Comparison of ENCODE assay signal across 20 cellular contexts in genomic region chr19:41000310-41000737, GRCh38. TPM values are rescaled to one million over a fixed set of nuclear protein-coding genes. Genes with fewer than 3 reads are reported as not detected.
DNase-seq lines count a peak whose midpoint lies in the region; ATAC-seq, FAIRE-seq and TF ChIP-seq lines count a peak whose summit lies in the region.
"Had no signal": no experiment of that assay in that cellular context is flagged by ENCODE, and none has a peak within 500 bp of the region (broad histone marks: within the 10 kb centered on the region; RNA-seq: fewer than 3 reads in every experiment).

No MANE protein-coding gene starts in this region.

- no peak for FAIRE-seq in HepG2 (lab: Jason Lieb, UNC)

- DNase-seq in A172 (ENCODE audit: low spot score): peak; percentile 23
- no peak for DNase-seq in WTC11 (ENCODE audit: low spot score)
- peak; percentile 55 for DNase-seq in HepG2 (ENCODE audit: low spot score)
- DNase-seq in NCI-H526 treated with DMSO at 0.1 percent for 48 hours (lab: John Stamatoyannopoulos, UW): no peak
- no peak for DNase-seq in NCI-H524 (lab: John Stamatoyannopoulos, UW)
- no peak for DNase-seq in stimulated activated CD8-positive, alpha-beta memory T cell treated with anti-CD3 and anti-CD28 coated beads, Interleukin-4, amount 100 ng/mL, for 48 hours
- DNase-seq: activated B cell treated with CpG ODN at 0.5 μM for 24 hours; activated naive CD4-positive, alpha-beta T cell treated with anti-CD3 and anti-CD28 coated beads for 36 hours; esophagus squamous epithelium; hippocampal formation; Karpas-422; NCI-H1436; NCI-H510A treated with DMSO at 0.1 percent for 48 hours; OCI-M1; stimulated activated CD4-positive, alpha-beta T cell treated with anti-CD3 and anti-CD28 coated beads, Interleukin-12 subunit alpha, Interleukin-12 subunit beta, amount 100 ng/mL, for 4 hours; stimulated activated naive CD4-positive, alpha-beta T cell treated with Interleukin-2 at 50 U/mL for 16 hours had no signal

- peaks cover 23% of the 10 kb centered on the region for H3K36me3 Mint-ChIP-seq in WTC11

- H2AFZ ChIP-seq in HepG2 (ENCODE audit: low read length): no peak overlapping the region

- no peak overlapping the region for H3K27ac Mint-ChIP-seq in WTC11
- H3K27ac Mint-ChIP-seq: activated B cell treated with CpG ODN at 0.5 μM for 24 hours; activated naive CD4-positive, alpha-beta T cell treated with anti-CD3 and anti-CD28 coated beads for 36 hours had no signal

- POLR2A ChIA-PET in HEK293 (lab: Yijun Ruan, JAX): interaction anchor here (0.6 kb wide), 1 partner anchor 714 kb away, joined by 5 read pairs; no protein-coding TSS in a partner anchor
- POLR2A ChIA-PET in WTC11 (lab: Charles Lee): no interaction called here
- POLR2A ChIA-PET in HepG2 (lab: Yijun Ruan, JAX): no interaction called here

- intact Hi-C loops in HepG2 (cut with micrococcal nuclease; ENCODE audit: unreplicated experiment): no loop called here

- H3K4me1 Mint-ChIP-seq in WTC11: peaks cover 36% of the 10 kb centered on the region
- H3K4me1 Mint-ChIP-seq: activated B cell treated with CpG ODN at 0.5 μM for 24 hours had no signal

- peaks cover 0 to under 1% of the 10 kb centered on the region in 2 experiments; a peak in 3 of 5 replicates for H3K27me3 ChIP-seq in HepG2 (ENCODE audit: control insufficient read depth in 1 of 2, insufficient read depth in 2 of 2, low read length in 2 of 2)

- BruUV-seq in HepG2 (replicated peaks; lab: Mats Ljungman, UMichigan): no TSS peak

- no peak for TF ChIP-seq RAD21 in HepG2 (CRISPR knock-in tag; IDR thresholded peaks at IDR 0.05)

- ATAC-seq in WTC11: no peak
- no peak for ATAC-seq in HepG2
- ATAC-seq in HG03469 (IDR thresholded peaks at IDR 0.05; ENCODE audit: unreplicated experiment): no peak

- no peak for TF ChIP-seq POLR2A in HepG2 (IDR thresholded peaks at IDR 0.05; ENCODE audit: insufficient read depth in 1 of 2, low read depth in 2 of 2, low read length in 2 of 2)

- in situ Hi-C loops in HepG2 (cut with HindIII; ENCODE audit: extremely low pct_ligation_motif_present, low pct_unique_long_range_greater_than_20kb): no loop called here

- H4K20me1 ChIP-seq in HepG2 (ENCODE audit: insufficient read depth, low read length): no peaks in the 10 kb centered on the region

- no peak overlapping the region for H3K27ac ChIP-seq in HEK293 (ENCODE audit: extremely low read depth, low read depth, low read length)
- no peak overlapping the region for H3K27ac ChIP-seq in HepG2 (ENCODE audit: extremely low read length, insufficient read depth, low read length)
- H3K27ac ChIP-seq: esophagus squamous epithelium had no signal

- WGBS in HepG2 (ENCODE audit: low lambda C conversion rate): 14% methylated on average over 3 of the region's 3 CpGs

- H3K27me3 Mint-ChIP-seq in WTC11 (ENCODE audit: low read depth): peaks cover 4% of the 10 kb centered on the region; the same call in 1 of the 2 replicates

- TF ChIP-seq CTCF in HEK293 (tag by site-specific recombination; IDR thresholded peaks at IDR 0.05) (no peak), WTC11 (IDR thresholded peaks at IDR 0.05) (no peak), HepG2 (CRISPR knock-in tag; IDR thresholded peaks at IDR 0.05) (no peak)

- no peak overlapping the region for H3K4me3 Mint-ChIP-seq in WTC11
- H3K4me3 Mint-ChIP-seq: activated B cell treated with CpG ODN at 0.5 μM for 24 hours; activated naive CD4-positive, alpha-beta T cell treated with anti-CD3 and anti-CD28 coated beads for 36 hours had no signal

- H3K36me3 ChIP-seq in HEK293 (ENCODE audit: control insufficient read depth in 2 of 2, insufficient read depth in 1 of 2, low read length in 2 of 2): no peaks in the 10 kb centered on the region
- no peaks in the 10 kb centered on the region for H3K36me3 ChIP-seq in HepG2 (replicated peaks in 1 of 2; ENCODE audit: control insufficient read depth in 1 of 2, insufficient read depth in 2 of 2, low read length in 2 of 2)
- H3K36me3 ChIP-seq: esophagus squamous epithelium had no signal

- TF ChIP-seq EP300 in HepG2 (IDR thresholded peaks at IDR 0.05; ENCODE audit: low read depth in 2 of 2, low read length in 2 of 2): no peak
- no peak for TF ChIP-seq EP300 in HepG2 (CRISPR knock-in tag; IDR thresholded peaks at IDR 0.05; ENCODE audit: borderline replicate concordance)

- H3K9me3 Mint-ChIP-seq in WTC11: peaks cover 22% of the 10 kb centered on the region
- H3K9me3 Mint-ChIP-seq: activated B cell treated with CpG ODN at 0.5 μM for 24 hours; activated naive CD4-positive, alpha-beta T cell treated with anti-CD3 and anti-CD28 coated beads for 36 hours had no signal

- no peak overlapping the region for H3K4me3 ChIP-seq in HEK293 (ENCODE audit: low read depth, low read length)
- H3K4me3 ChIP-seq in HepG2 (replicated peaks in 1 of 3; ENCODE audit: insufficient read depth in 1 of 3, low read depth in 2 of 3, low read length in 3 of 3): no peak overlapping the region
- H3K4me3 ChIP-seq: esophagus squamous epithelium had no signal

- no peak overlapping the region for H3K4me2 ChIP-seq in HepG2 (ENCODE audit: low read depth, low read length)

- H3K9ac ChIP-seq in HepG2 (ENCODE audit: insufficient read depth, low read depth, low read length): no peak overlapping the region

- H3K79me2 ChIP-seq in HepG2 (ENCODE audit: insufficient read depth, low read length): no peaks in the 10 kb centered on the region

- H3K9me3 ChIP-seq in HEK293 (ENCODE audit: control insufficient read depth, insufficient read depth, low read depth, low read length): no peaks in the 10 kb centered on the region
- no peaks in the 10 kb centered on the region for H3K9me3 ChIP-seq in HepG2 (ENCODE audit: low read length)
- H3K9me3 ChIP-seq: esophagus squamous epithelium had no signal

- H3K4me1 ChIP-seq in HEK293 (ENCODE audit: control insufficient read depth, insufficient read depth, low read length) (no peaks in the 10 kb centered on the region), HepG2 (ENCODE audit: insufficient read depth, low read length) (peaks cover 12% of the 10 kb centered on the region)
- H3K4me1 ChIP-seq: esophagus squamous epithelium had no signal

- CTCF ChIA-PET in HEK293 (lab: Yijun Ruan, JAX): interaction anchor here (0.5 to 1.5 kb wide), 7 partner anchors 10 to 67 kb away, joined by 3 to 6 read pairs (median 4); no protein-coding TSS in a partner anchor
- CTCF ChIA-PET in WTC11 (lab: Charles Lee): interaction anchor here (1.0 to 1.9 kb wide), 5 partner anchors 9 to 142 kb away, joined by 3 to 10 read pairs (median 6); partner anchors contain the start of gene CYP2B6
- CTCF ChIA-PET in HepG2 (lab: Yijun Ruan, JAX; ENCODE audit: low intra/inter-chr PET ratio, low total read pairs): no interaction called here

TF ChIP-seq in HEK293, 187 proteins besides CTCF, POLR2A, EP300 and RAD21 (continues in another document):
- TF ChIP-seq ZNF350 (tag by site-specific recombination; IDR thresholded peaks at IDR 0.05) (peak; percentile 39; the same call in 1 of the 2 replicates), ZNF24 (tag by site-specific recombination; IDR thresholded peaks at IDR 0.05) (peak; percentile 80)

TF ChIP-seq in WTC11, 78 proteins besides CTCF, POLR2A, EP300 and RAD21:
- no peak for TF ChIP-seq ZNF263 (CRISPR knock-in tag; IDR thresholded peaks at IDR 0.05; ENCODE audit: low read depth)
- TF ChIP-seq ZNF423 (CRISPR knock-in tag; IDR thresholded peaks at IDR 0.05): no peak
- TF ChIP-seq NR2C2 (CRISPR knock-in tag; IDR thresholded peaks at IDR 0.05): no peak
- no peak for TF ChIP-seq ETV6 (CRISPR knock-in tag; IDR thresholded peaks at IDR 0.05)
- TF ChIP-seq GABPB1 (CRISPR knock-in tag; IDR thresholded peaks at IDR 0.05): peak; percentile 92

TF ChIP-seq in HepG2, 621 proteins besides CTCF, POLR2A, EP300 and RAD21 (continues in another document):
- TF ChIP-seq EED (CRISPR knock-in tag; IDR thresholded peaks at IDR 0.05): no peak

RNA-seq across cellular contexts. Expression of gene CYP2B6, which starts 9.2 kb away (rescaled TPM):
- not detected in 2 replicates for total RNA-seq in A172 (2014; rRNA removed; shearing (Covaris generic))
- total RNA-seq in WTC11 (2021): 6.7 to 10.3 TPM (median 8.4 TPM) in 3 replicates
- not detected in 2 replicates for total RNA-seq in HepG2 (2016; rRNA removed; fragmentation: Illumina TruSeq; extraction: Trizol)
- total RNA-seq in HepG2 (2016; cell fraction: cytosol; rRNA removed; fragmentation: Illumina TruSeq; extraction: Trizol; ENCODE audit: low read depth): not detected in 2 replicates
- not detected in 2 replicates for total RNA-seq in HepG2 (2016; cell fraction: insoluble cytoplasmic fraction; rRNA removed; fragmentation: Illumina TruSeq; extraction: Trizol)
- total RNA-seq in HepG2 (2016; cell fraction: membrane; rRNA removed; fragmentation: Illumina TruSeq; extraction: Trizol): not detected in 2 replicates
- not detected in 2 replicates for total RNA-seq in HepG2 (2016; cell fraction: nucleus; rRNA removed; fragmentation: Illumina TruSeq; extraction: Trizol)
- 0.09 TPM in 2 replicates for polyA plus RNA-seq in HepG2 (2011; rRNA removed)
- 0.07 and 0.08 TPM in 2 replicates for polyA plus RNA-seq in HepG2 (2011; cell fraction: cytosol; rRNA removed)
- 0.10 and 0.12 TPM in 2 replicates for polyA plus RNA-seq in HepG2 (2011; cell fraction: nucleus; rRNA removed)
- not detected in 2 replicates for polyA plus RNA-seq in HepG2 (2012)
- polyA plus RNA-seq in HepG2 (2016; cell fraction: cytosol; fragmentation: Illumina TruSeq; extraction: Trizol; ENCODE audit: low read depth): not detected in 2 replicates
- not detected in 2 replicates for polyA plus RNA-seq in HepG2 (2016; cell fraction: insoluble cytoplasmic fraction; fragmentation: Illumina TruSeq; extraction: Trizol; ENCODE audit: low read depth)
- not detected in 2 replicates for polyA plus RNA-seq in HepG2 (2016; cell fraction: membrane; fragmentation: Illumina TruSeq; extraction: Trizol; ENCODE audit: low read depth)
- polyA plus RNA-seq in HepG2 (2016; cell fraction: nucleus; fragmentation: Illumina TruSeq; extraction: Trizol; ENCODE audit: insufficient read depth, low read depth): not detected in 2 replicates
- polyA minus RNA-seq in HepG2 (2011; rRNA and poly(A)+ RNA removed; ENCODE audit: low replicate concordance): 0.26 TPM in 1 of 2 replicates, not detected in the other
- not detected in 2 replicates for polyA minus RNA-seq in HepG2 (2011; cell fraction: cytosol; rRNA and poly(A)+ RNA removed)
- polyA minus RNA-seq in HepG2 (2011; cell fraction: nucleus; rRNA and poly(A)+ RNA removed): not detected in 2 replicates
- total RNA-seq: activated B cell treated with CpG ODN at 0.5 μM for 24 hours; activated naive CD4-positive, alpha-beta T cell treated with anti-CD3 and anti-CD28 coated beads for 36 hours; dermis microvascular lymphatic vessel endothelial cell; esophagus squamous epithelium; ureter had no signal

Comparison
In these comparisons a context has a peak if more than half of its experiments do, and no peak if none do; other contexts are left out.
1. DNase-seq: peak in A172 (single experiment) and HepG2 (single experiment); none in WTC11 (single experiment), NCI-H526 treated with DMSO at 0.1 percent for 48 hours (single experiment), NCI-H524 (0 of 2) and stimulated activated CD8-positive, alpha-beta memory T cell treated with anti-CD3 and anti-CD28 coated beads, Interleukin-4, amount 100 ng/mL, for 48 hours (single experiment).